In the genomic region with DNA sequence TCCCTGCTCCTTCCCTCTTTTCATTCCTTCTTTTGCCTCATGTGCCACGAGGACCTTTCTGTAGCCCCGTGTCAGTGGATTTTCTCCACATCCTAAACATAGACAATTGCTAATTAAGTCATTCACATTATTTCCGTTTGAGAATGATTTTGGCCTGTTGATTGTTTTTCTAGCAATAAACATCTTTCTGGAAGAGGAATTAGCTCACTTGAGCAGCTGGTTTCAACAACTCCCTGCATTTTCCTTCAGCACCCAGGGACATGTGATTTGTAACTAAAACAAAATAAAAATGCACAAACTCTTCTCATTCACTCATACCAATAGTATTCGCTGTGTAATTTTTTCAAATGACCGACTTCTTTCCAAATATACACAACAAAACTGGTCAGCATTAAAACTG, we compare ENCODE assay signal across 26 cellular contexts.
"Had no signal": no experiment of that assay in that cellular context is flagged by ENCODE, and none has a peak within 500 bp of the region (broad histone marks: within the 10 kb centered on the region; RNA-seq: fewer than 3 reads in every experiment).

No MANE protein-coding gene starts in this region.

- H3K36me3 Mint-ChIP-seq: activated naive CD8-positive, alpha-beta T cell had no signal

- DNase-seq: activated B cell treated with CpG ODN at 0.5 μM for 24 hours; activated CD4-positive, alpha-beta T cell treated with anti-CD3 and anti-CD28 coated beads for 36 hours; activated CD4-positive, alpha-beta T cell treated with anti-CD3 and anti-CD28 coated beads, Interleukin-2, amount 50 U/mL, for 4 hours; activated CD8-positive, alpha-beta memory T cell treated with anti-CD3 and anti-CD28 coated beads, Interleukin-2, amount 50 U/mL, for 48 hours; activated naive CD4-positive, alpha-beta T cell; activated T-cell treated with anti-CD3 and anti-CD28 coated beads, Interleukin-2, amount 50 U/mL, for 4 hours; adrenal gland; colonic mucosa; dorsolateral prefrontal cortex; effector memory CD8-positive, alpha-beta T cell; esophagus squamous epithelium; heart left ventricle; islet precursor cell; left colon; naive thymus-derived CD8-positive, alpha-beta T cell; stimulated activated CD4-positive, alpha-beta T cell treated with anti-CD3 and anti-CD28 coated beads, Interleukin-4, amount 100 ng/mL, for 24 hours; stimulated activated naive CD4-positive, alpha-beta T cell treated with Interleukin-2 at 50 U/mL for 16 hours; T-helper 17 cell; upper lobe of left lung had no signal

- H3K4me3 Mint-ChIP-seq: activated B cell treated with CpG ODN at 0.5 μM for 24 hours; activated CD4-positive, alpha-beta T cell treated with anti-CD3 and anti-CD28 coated beads for 36 hours; activated naive CD8-positive, alpha-beta T cell; activated T-cell treated with anti-CD3 and anti-CD28 coated beads, Interleukin-2, amount 50 U/mL, for 4 hours; central memory CD8-positive, alpha-beta T cell; effector memory CD8-positive, alpha-beta T cell; naive thymus-derived CD8-positive, alpha-beta T cell; T-helper 17 cell had no signal

- H3K4me3 ChIP-seq: adrenal gland, ascending aorta, colonic mucosa, dorsolateral prefrontal cortex, esophagus squamous epithelium, heart left ventricle, lung, thoracic aorta, upper lobe of left lung had no signal

- H3K27me3 ChIP-seq: adrenal gland, ascending aorta, colonic mucosa, dorsolateral prefrontal cortex, esophagus squamous epithelium, heart left ventricle, upper lobe of left lung had no signal

- H3K27me3 Mint-ChIP-seq: activated naive CD8-positive, alpha-beta T cell; progenitor cell of endocrine pancreas had no signal

- H3K4me1 Mint-ChIP-seq: activated CD4-positive, alpha-beta T cell treated with anti-CD3 and anti-CD28 coated beads for 36 hours; central memory CD8-positive, alpha-beta T cell; T-helper 17 cell had no signal

- H3K9me3 ChIP-seq: adrenal gland, ascending aorta, colonic mucosa, esophagus squamous epithelium, heart left ventricle, thoracic aorta, upper lobe of left lung had no signal

- H3K27ac Mint-ChIP-seq: activated B cell treated with CpG ODN at 0.5 μM for 24 hours; activated CD4-positive, alpha-beta T cell treated with anti-CD3 and anti-CD28 coated beads for 36 hours; activated naive CD8-positive, alpha-beta T cell; activated T-helper 2 cell treated with anti-CD3 and anti-CD28 coated beads, Interferon-gamma antibody, Interleukin-2, Interleukin-4, amounts not matched to agents 10 μg/mL and 5 μg/mL and 100 μg/mL, durations not matched to agents 14 hours and 24 hours and 36 hours; effector memory CD8-positive, alpha-beta T cell; naive thymus-derived CD8-positive, alpha-beta T cell; progenitor cell of endocrine pancreas; T-helper 17 cell had no signal

- H3K36me3 ChIP-seq: adrenal gland, ascending aorta, colonic mucosa, esophagus squamous epithelium, heart left ventricle, thoracic aorta, upper lobe of left lung had no signal

- H3K27ac ChIP-seq: ascending aorta, colonic mucosa, dorsolateral prefrontal cortex, thoracic aorta, upper lobe of left lung had no signal

- ATAC-seq: activated CD4-positive, alpha-beta T cell treated with anti-CD3 and anti-CD28 coated beads for 36 hours; activated T-cell treated with anti-CD3 and anti-CD28 coated beads, Interleukin-2, amount 50 U/mL, for 4 hours; effector memory CD8-positive, alpha-beta T cell; left colon; naive thymus-derived CD8-positive, alpha-beta T cell; T-helper 17 cell had no signal

- H3K4me1 ChIP-seq: adrenal gland, colonic mucosa, esophagus squamous epithelium, upper lobe of left lung had no signal

- H3K9me3 Mint-ChIP-seq: activated B cell treated with CpG ODN at 0.5 μM for 24 hours; activated T-cell treated with anti-CD3 and anti-CD28 coated beads, Interleukin-2, amount 50 U/mL, for 4 hours; activated T-helper 2 cell treated with anti-CD3 and anti-CD28 coated beads, Interferon-gamma antibody, Interleukin-2, Interleukin-4, amounts not matched to agents 10 μg/mL and 5 μg/mL and 100 μg/mL, durations not matched to agents 14 hours and 24 hours and 36 hours; central memory CD8-positive, alpha-beta T cell had no signal
